In the genomic region with DNA sequence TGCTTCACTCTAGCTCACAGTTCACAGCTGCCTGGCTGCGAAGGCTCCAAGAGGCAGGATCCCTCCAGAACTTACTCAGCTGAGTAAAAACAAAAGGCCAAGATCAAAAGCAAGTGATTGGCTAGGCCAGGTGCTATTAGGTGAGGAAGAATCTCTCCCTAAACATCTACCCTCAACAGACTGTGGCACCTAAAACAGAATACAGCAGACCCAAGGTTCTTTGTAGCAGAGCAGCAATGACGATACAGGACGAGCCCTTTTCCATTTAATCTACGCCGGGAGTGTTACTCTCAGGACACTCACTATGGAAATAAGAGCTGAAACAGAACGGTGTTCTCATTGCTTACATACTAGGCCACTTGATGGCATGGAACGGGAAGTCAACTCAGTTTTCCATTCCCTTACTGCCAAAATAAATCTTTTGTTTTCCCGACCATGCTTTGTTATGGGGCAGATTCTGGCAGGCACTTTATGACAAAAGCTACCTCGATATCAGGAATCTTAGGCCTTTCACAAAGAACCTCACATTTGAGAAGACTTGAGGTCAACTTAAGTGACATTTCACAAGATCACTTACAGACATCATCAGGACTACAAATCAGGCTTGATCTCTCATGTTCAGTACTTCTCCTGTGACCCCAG, we compare ENCODE assay signal across 8 cellular contexts. TPM values are rescaled to one million over a fixed set of nuclear protein-coding genes. Genes with fewer than 3 reads are reported as not detected.
DNase-seq lines count a peak whose midpoint lies in the region; ATAC-seq and TF ChIP-seq lines count a peak whose summit lies in the region.

No MANE protein-coding gene starts in this region.

- 0 out of 2 replicates have a peak, but pooled peaks have one; percentile 2 for ATAC-seq in WTC11
- ATAC-seq in HG02938 (IDR thresholded peaks at IDR 0.05; ENCODE audit: unreplicated experiment): no peak
- ATAC-seq in HG03432 (IDR thresholded peaks at IDR 0.05; ENCODE audit: unreplicated experiment): no peak

- peaks cover 5 to 43% (median 8%) of the 10 kb centered on the region in 3 donors for H3K36me3 Mint-ChIP-seq in CD8-positive, alpha-beta memory T cell
- H3K36me3 Mint-ChIP-seq in WTC11 (peaks cover 17% of the 10 kb centered on the region), nephron progenitor cell (ENCODE audit: low read depth) (peaks cover 20% of the 10 kb centered on the region)

- H3K36me3 ChIP-seq in CD8-positive, alpha-beta memory T cell (ENCODE audit: insufficient read depth, low read length): no peaks in the 10 kb centered on the region

- peaks cover 0 to 2% of the 10 kb centered on the region in 2 donors for H3K27me3 Mint-ChIP-seq in CD8-positive, alpha-beta memory T cell
- no peaks in the 10 kb centered on the region for H3K27me3 Mint-ChIP-seq in WTC11 (ENCODE audit: low read depth)
- H3K27me3 Mint-ChIP-seq in nephron progenitor cell (ENCODE audit: low read depth, poor library complexity): no peaks in the 10 kb centered on the region

- POLR2A ChIA-PET in CD8-positive, alpha-beta memory T cell (lab: Charles Lee): interaction anchor here (0.5 to 2.8 kb wide), 4 partner anchors 80 to 124 kb away, joined by 3 to 10 read pairs (median 6); partner anchors contain the start of gene ANXA2
- POLR2A ChIA-PET in WTC11 (lab: Charles Lee): no interaction called here

- H3K4me1 ChIP-seq in CD8-positive, alpha-beta memory T cell (ENCODE audit: insufficient read depth, low read length): peaks cover 35% of the 10 kb centered on the region

- peak overlapping the region; percentile 93 for H3K27ac ChIP-seq in CD8-positive, alpha-beta memory T cell (ENCODE audit: low read depth, low read length)

- H3K4me3 Mint-ChIP-seq in CD8-positive, alpha-beta memory T cell: peak overlapping the region; percentile 94 to 99 (median 96)
- peak overlapping the region; percentile 99 for H3K4me3 Mint-ChIP-seq in WTC11
- peak overlapping the region; percentile 98 for H3K4me3 Mint-ChIP-seq in nephron progenitor cell

- no peaks in the 10 kb centered on the region for H3K9me3 ChIP-seq in CD8-positive, alpha-beta memory T cell (ENCODE audit: low read length)

- peak in 1 of 5 donors; percentile 5 for DNase-seq in CD8-positive, alpha-beta memory T cell
- peak; percentile 75 for DNase-seq in HT-29 (ENCODE audit: low spot score)
- DNase-seq in WTC11 (ENCODE audit: low spot score): no peak
- DNase-seq in fibroblast of the conjunctiva (ENCODE audit: low read depth): peak; percentile 6
- DNase-seq in nephron progenitor cell: no peak
- DNase-seq in activated CD8-positive, alpha-beta memory T cell treated with anti-CD3 and anti-CD28 coated beads, Interleukin-2, amount 50 U/mL, for 48 hours: no peak

- peak overlapping the region; percentile 96 to 100 (median 98) for H3K27ac Mint-ChIP-seq in CD8-positive, alpha-beta memory T cell
- H3K27ac Mint-ChIP-seq in WTC11 (peak overlapping the region; percentile 98), nephron progenitor cell (peak overlapping the region; percentile 100)

- no peaks in the 10 kb centered on the region for H3K9me3 Mint-ChIP-seq in CD8-positive, alpha-beta memory T cell
- H3K9me3 Mint-ChIP-seq in WTC11 (no peaks in the 10 kb centered on the region), nephron progenitor cell (no peaks in the 10 kb centered on the region)

- H3K27me3 ChIP-seq in CD8-positive, alpha-beta memory T cell (ENCODE audit: insufficient read depth, low read length, poor library complexity, severe bottlenecking): no peaks in the 10 kb centered on the region

- peaks cover 47 to 73% (median 68%) of the 10 kb centered on the region in 3 donors for H3K4me1 Mint-ChIP-seq in CD8-positive, alpha-beta memory T cell
- H3K4me1 Mint-ChIP-seq in WTC11 (peaks cover 23% of the 10 kb centered on the region), nephron progenitor cell (peaks cover 45% of the 10 kb centered on the region)

- peak overlapping the region; percentile 92 for H3K4me3 ChIP-seq in CD8-positive, alpha-beta memory T cell (ENCODE audit: low read length)

- TF ChIP-seq CTCF in WTC11 (IDR thresholded peaks at IDR 0.05): no peak
- no peak for TF ChIP-seq CTCF in nephron progenitor cell (IDR thresholded peaks at IDR 0.05)

- CTCF ChIA-PET in CD8-positive, alpha-beta memory T cell (lab: Charles Lee): interaction anchor here (1.2 to 1.4 kb wide), 4 partner anchors 16 to 119 kb away, joined by 3 to 4 read pairs (median 4); no protein-coding TSS in a partner anchor
- CTCF ChIA-PET in WTC11 (lab: Charles Lee): interaction anchor here (0.7 to 0.9 kb wide), 3 partner anchors 43 to 439 kb away, joined by 3 to 5 read pairs (median 3); partner anchors contain the start of gene ANXA2

TF ChIP-seq in WTC11, 78 proteins besides CTCF, POLR2A, EP300 and RAD21:
- TF ChIP-seq SP1 (CRISPR knock-in tag; conservative IDR thresholded peaks at IDR 0.05) (no peak), NFE2L1 (CRISPR knock-in tag; IDR thresholded peaks at IDR 0.05) (no peak), MYBL2 (CRISPR knock-in tag; IDR thresholded peaks at IDR 0.05) (no peak), PRRX2 (CRISPR knock-in tag; IDR thresholded peaks at IDR 0.05) (no peak), KAT7 (CRISPR knock-in tag; IDR thresholded peaks at IDR 0.05; ENCODE audit: borderline replicate concordance) (no peak), ZBTB21 (CRISPR knock-in tag; IDR thresholded peaks at IDR 0.05; ENCODE audit: borderline replicate concordance) (no peak)
- TF ChIP-seq, protein P1, sequence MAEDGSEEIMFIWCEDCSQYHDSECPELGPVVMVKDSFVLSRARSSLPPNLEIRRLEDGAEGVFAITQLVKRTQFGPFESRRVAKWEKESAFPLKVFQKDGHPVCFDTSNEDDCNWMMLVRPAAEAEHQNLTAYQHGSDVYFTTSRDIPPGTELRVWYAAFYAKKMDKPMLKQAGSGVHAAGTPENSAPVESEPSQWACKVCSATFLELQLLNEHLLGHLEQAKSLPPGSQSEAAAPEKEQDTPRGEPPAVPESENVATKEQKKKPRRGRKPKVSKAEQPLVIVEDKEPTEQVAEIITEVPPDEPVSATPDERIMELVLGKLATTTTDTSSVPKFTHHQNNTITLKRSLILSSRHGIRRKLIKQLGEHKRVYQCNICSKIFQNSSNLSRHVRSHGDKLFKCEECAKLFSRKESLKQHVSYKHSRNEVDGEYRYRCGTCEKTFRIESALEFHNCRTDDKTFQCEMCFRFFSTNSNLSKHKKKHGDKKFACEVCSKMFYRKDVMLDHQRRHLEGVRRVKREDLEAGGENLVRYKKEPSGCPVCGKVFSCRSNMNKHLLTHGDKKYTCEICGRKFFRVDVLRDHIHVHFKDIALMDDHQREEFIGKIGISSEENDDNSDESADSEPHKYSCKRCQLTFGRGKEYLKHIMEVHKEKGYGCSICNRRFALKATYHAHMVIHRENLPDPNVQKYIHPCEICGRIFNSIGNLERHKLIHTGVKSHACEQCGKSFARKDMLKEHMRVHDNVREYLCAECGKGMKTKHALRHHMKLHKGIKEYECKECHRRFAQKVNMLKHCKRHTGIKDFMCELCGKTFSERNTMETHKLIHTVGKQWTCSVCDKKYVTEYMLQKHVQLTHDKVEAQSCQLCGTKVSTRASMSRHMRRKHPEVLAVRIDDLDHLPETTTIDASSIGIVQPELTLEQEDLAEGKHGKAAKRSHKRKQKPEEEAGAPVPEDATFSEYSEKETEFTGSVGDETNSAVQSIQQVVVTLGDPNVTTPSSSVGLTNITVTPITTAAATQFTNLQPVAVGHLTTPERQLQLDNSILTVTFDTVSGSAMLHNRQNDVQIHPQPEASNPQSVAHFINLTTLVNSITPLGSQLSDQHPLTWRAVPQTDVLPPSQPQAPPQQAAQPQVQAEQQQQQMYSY (CRISPR knock-in tag; IDR thresholded peaks at IDR 0.05): no peak
- TF ChIP-seq, protein P2, sequence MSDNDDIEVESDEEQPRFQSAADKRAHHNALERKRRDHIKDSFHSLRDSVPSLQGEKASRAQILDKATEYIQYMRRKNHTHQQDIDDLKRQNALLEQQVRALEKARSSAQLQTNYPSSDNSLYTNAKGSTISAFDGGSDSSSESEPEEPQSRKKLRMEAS (CRISPR knock-in tag; IDR thresholded peaks at IDR 0.05): no peak

RNA-seq across cellular contexts. Expression of gene ICE2, which starts 0.8 kb away (rescaled TPM):
- total RNA-seq in CD8-positive, alpha-beta memory T cell: 10 to 100 TPM; 51.7 to 59.5 TPM
- 57.5 TPM for polyA plus RNA-seq in CD8-positive, alpha-beta memory T cell
- 12.3 and 30.7 TPM in 2 replicates for total RNA-seq in HT-29 (2014; rRNA removed; shearing (Covaris generic))
- 76.9 to 84.3 TPM (median 77.5 TPM) in 3 replicates for total RNA-seq in WTC11 (2021)

Comparison
In these comparisons a context has a peak if more than half of its experiments do, and no peak if none do; other contexts are left out.
1. DNase-seq: peak in HT-29 (single experiment) and fibroblast of the conjunctiva (single experiment); none in WTC11 (single experiment), nephron progenitor cell (single experiment) and activated CD8-positive, alpha-beta memory T cell treated with anti-CD3 and anti-CD28 coated beads, Interleukin-2, amount 50 U/mL, for 48 hours (single experiment).
2. Peak in every context shown above with its lines, with median percentiles within 50 percentile points of each other: H3K27ac Mint-ChIP-seq and H3K4me3 Mint-ChIP-seq.